In the genomic region with DNA sequence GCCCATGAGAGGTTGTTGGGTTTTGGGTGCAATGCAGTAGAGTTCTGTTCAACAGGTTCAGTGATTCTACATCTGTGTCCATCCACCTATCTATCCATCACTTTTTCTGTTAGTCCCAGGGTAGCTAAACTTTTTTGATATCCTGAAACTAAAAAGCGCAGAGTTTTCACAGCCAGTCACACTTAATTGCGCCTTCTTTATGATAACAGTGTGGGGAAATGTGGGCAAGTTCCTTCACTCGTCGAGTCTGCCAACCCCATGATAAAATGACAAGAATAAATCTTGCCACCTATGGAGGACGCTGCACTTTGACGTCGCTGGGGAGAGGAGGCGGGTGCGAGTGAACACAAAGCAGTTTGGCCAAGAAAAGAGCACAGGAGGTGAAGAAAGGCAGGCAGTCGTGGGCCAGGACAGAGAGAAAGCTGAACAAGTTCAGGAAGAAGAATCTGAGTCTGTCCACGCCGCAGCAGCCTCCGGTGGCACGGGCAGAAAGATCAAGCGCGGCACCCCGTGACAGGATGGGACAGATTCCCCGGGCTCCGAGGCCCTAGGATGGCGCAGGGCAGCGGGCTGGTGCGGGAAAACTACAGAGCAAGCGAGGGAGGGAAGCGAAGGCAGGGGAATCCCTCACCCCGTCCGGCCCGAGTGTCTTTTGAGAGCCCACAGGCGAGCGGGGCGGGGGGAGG, we compare ENCODE assay signal across 8 cellular contexts. TPM values are rescaled to one million over a fixed set of nuclear protein-coding genes. Genes with fewer than 3 reads are reported as not detected.
DNase-seq lines count a peak whose midpoint lies in the region; ATAC-seq and TF ChIP-seq lines count a peak whose summit lies in the region.

No MANE protein-coding gene starts in this region.

- no peak overlapping the region for H2BK5ac ChIP-seq in trophoblast cell (ENCODE audit: low read depth, low read length, poor library complexity)

- H3K36me3 Mint-ChIP-seq in activated T-cell treated with anti-CD3 and anti-CD28 coated beads, Interleukin-2, amount 50 U/mL, for 4 hours (ENCODE audit: insufficient read depth), result peaks cover 2% of the 10 kb centered on the region

- H3K9me3 Mint-ChIP-seq in activated T-cell treated with anti-CD3 and anti-CD28 coated beads, Interleukin-2, amount 50 U/mL, for 4 hours, result no peaks in the 10 kb centered on the region

- peaks cover 0 to 2% of the 10 kb centered on the region in 2 experiments for H3K4me1 ChIP-seq in trophoblast cell (ENCODE audit: control insufficient read depth in 1 of 2, insufficient read depth in 2 of 2, low read length in 2 of 2)

- H2AK5ac ChIP-seq in trophoblast cell (ENCODE audit: low read length), result no peak overlapping the region

- no CpG with 5 or more reads among the region's 30 CpGs for WGBS in trophoblast cell (ENCODE audit: extremely low coverage, insufficient coverage, insufficient read length)

- peak overlapping the region; percentile 14 for H3K4me3 Mint-ChIP-seq in activated T-cell treated with anti-CD3 and anti-CD28 coated beads, Interleukin-2, amount 50 U/mL, for 4 hours

- no peaks in the 10 kb centered on the region for H3K36me3 ChIP-seq in trophoblast cell (ENCODE audit: control insufficient read depth in 1 of 2, insufficient read depth in 2 of 2, low read length in 2 of 2)

- no peak for DNase-seq in activated T-cell treated with anti-CD3 and anti-CD28 coated beads, Interleukin-2, amount 50 U/mL, for 4 hours
- no peak for DNase-seq in activated T-cell treated with anti-CD3 and anti-CD28 coated beads, Interleukin-2, amount 50 U/mL, for 1 hour
- no peak for DNase-seq in coronary artery (ENCODE audit: low spot score)
- no peak for DNase-seq in trophoblast cell
- DNase-seq in SIG-M5 treated with dmso at 0.1 percent for 504 hours (lab: John Stamatoyannopoulos, UW; ENCODE audit: unreplicated experiment), result no peak
- DNase-seq in LoVo (ENCODE audit: low spot score), result no peak
- no peak for DNase-seq in NCI-H2081 treated with DMSO at 0.1 percent for 48 hours (lab: John Stamatoyannopoulos, UW)

- peaks cover 7% of the 10 kb centered on the region for H3K4me1 Mint-ChIP-seq in activated T-cell treated with anti-CD3 and anti-CD28 coated beads, Interleukin-2, amount 50 U/mL, for 4 hours (ENCODE audit: low read depth)

- H3K27me3 Mint-ChIP-seq in activated T-cell treated with anti-CD3 and anti-CD28 coated beads, Interleukin-2, amount 50 U/mL, for 4 hours (ENCODE audit: low read depth), result peaks cover 73% of the 10 kb centered on the region

- H3K9ac ChIP-seq in trophoblast cell (ENCODE audit: low read length), result no peak overlapping the region

- no peak overlapping the region for H3K23ac ChIP-seq in trophoblast cell (ENCODE audit: low read length)

- no peak overlapping the region for H2BK120ac ChIP-seq in trophoblast cell (ENCODE audit: insufficient read depth, low read length, poor library complexity)

- no peaks in the 10 kb centered on the region for H3K9me3 ChIP-seq in trophoblast cell (ENCODE audit: insufficient read depth, low read depth, low read length)

- H3K4ac ChIP-seq in trophoblast cell (ENCODE audit: low read depth, low read length), result no peak overlapping the region

- H4K8ac ChIP-seq in trophoblast cell (ENCODE audit: low read depth, low read length), result no peak overlapping the region

- no peak overlapping the region for H2AFZ ChIP-seq in trophoblast cell (ENCODE audit: insufficient read depth, low read length, poor library complexity)

- no peak overlapping the region for H2BK12ac ChIP-seq in trophoblast cell (ENCODE audit: low read length)

- H3K4me2 ChIP-seq in trophoblast cell (ENCODE audit: low read length), result peak overlapping the region; percentile 71

- H3K79me1 ChIP-seq in trophoblast cell (ENCODE audit: low read length), result no peaks in the 10 kb centered on the region

- H3K18ac ChIP-seq in trophoblast cell (ENCODE audit: low read length), result no peak overlapping the region

- H3K27ac ChIP-seq in coronary artery (no peak overlapping the region), trophoblast cell (ENCODE audit: low read depth, low read length) (no peak overlapping the region)

- H3K79me2 ChIP-seq in trophoblast cell (ENCODE audit: control insufficient read depth, insufficient read depth, low read length, poor library complexity), result no peaks in the 10 kb centered on the region

- no peak overlapping the region for H4K91ac ChIP-seq in trophoblast cell (ENCODE audit: low read depth, low read length)

- no peak overlapping the region for H4K12ac ChIP-seq in trophoblast cell (ENCODE audit: low read depth, low read length)

- peak; percentile 7 to 38 for ATAC-seq in activated T-cell treated with anti-CD3 and anti-CD28 coated beads, Interleukin-2, amount 50 U/mL, for 4 hours
- peak; percentile 13 for ATAC-seq in HG03565 (IDR thresholded peaks at IDR 0.05; ENCODE audit: unreplicated experiment)

- peaks cover 40% of the 10 kb centered on the region for H3K27me3 ChIP-seq in trophoblast cell (ENCODE audit: insufficient read depth, low read length)

- H3K14ac ChIP-seq in trophoblast cell (ENCODE audit: low read length), result no peak overlapping the region

- no peak for TF ChIP-seq CTCF in coronary artery (IDR thresholded peaks at IDR 0.05)

- H3K4me3 ChIP-seq in coronary artery, result peak overlapping the region; percentile 64
- H3K4me3 ChIP-seq in trophoblast cell (ENCODE audit: low read depth, low read length), result no peak overlapping the region

RNA-seq across cellular contexts. Expression of a gene that starts 9.2 kb away (rescaled TPM):
- total RNA-seq in activated T-cell treated with anti-CD3 and anti-CD28 coated beads, Interleukin-2, amount 50 U/mL, for 4 hours, result not detected
- 0.03 TPM in 1 of 2 replicates, not detected in the other for polyA plus RNA-seq in trophoblast cell (2013)
